8 cellular contexts compared by ENCODE assay signal in the genomic region with DNA sequence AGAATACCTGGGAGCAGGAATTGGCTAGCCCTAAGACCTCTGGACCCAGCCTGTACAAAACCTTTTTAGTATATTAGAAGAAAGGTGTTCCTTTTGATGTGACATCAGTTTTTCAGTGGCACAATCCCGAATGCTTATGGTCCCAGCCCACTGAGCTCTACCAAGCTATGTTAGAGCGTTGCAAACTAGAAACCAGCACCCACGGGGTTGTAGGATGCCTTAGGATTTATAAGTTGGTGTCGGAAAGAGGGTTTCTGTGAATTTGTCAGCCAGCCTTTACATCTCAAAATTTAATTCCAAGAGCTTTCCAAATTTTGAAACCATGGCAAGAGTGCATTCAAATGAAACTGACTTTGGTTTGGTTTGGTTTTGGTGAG. TPM values are rescaled to one million over a fixed set of nuclear protein-coding genes. Genes with fewer than 3 reads are reported as not detected.
DNase-seq lines count a peak whose midpoint lies in the region; ATAC-seq, FAIRE-seq and TF ChIP-seq lines count a peak whose summit lies in the region.

No MANE protein-coding gene starts in this region.

- H3K27me3 ChIP-seq in BLaER1 (no peaks in the 10 kb centered on the region), HL-60 (ENCODE audit: insufficient read depth, poor library complexity, severe bottlenecking) (no peaks in the 10 kb centered on the region), bronchial epithelial cell (ENCODE audit: control insufficient read depth, insufficient read depth, low read length) (no peaks in the 10 kb centered on the region), mononuclear cell (ENCODE audit: insufficient read depth, low read length) (peaks cover 5% of the 10 kb centered on the region)

- no peak for FAIRE-seq in bronchial epithelial cell (lab: Jason Lieb, UNC)

- H3K36me3 ChIP-seq in BLaER1 (peaks cover 16% of the 10 kb centered on the region), bronchial epithelial cell (ENCODE audit: control insufficient read depth, insufficient read depth, low read length) (no peaks in the 10 kb centered on the region)

- H4K20me1 ChIP-seq in BLaER1: peaks cover 30% of the 10 kb centered on the region; the same call in 1 of the 2 replicates

- TF ChIP-seq CTCF in HL-60 (IDR thresholded peaks at IDR 0.05; ENCODE audit: insufficient read depth, low read length) (no peak), bronchial epithelial cell (IDR thresholded peaks at IDR 0.05; ENCODE audit: insufficient read depth, low read length, severe bottlenecking) (no peak)

- ATAC-seq in GM21381 (IDR thresholded peaks at IDR 0.05; ENCODE audit: unreplicated experiment): peak; percentile 8

- H3K4me1 ChIP-seq in BLaER1 (peaks cover 28% of the 10 kb centered on the region), mononuclear cell (ENCODE audit: insufficient read depth, low read length) (peaks cover 10% of the 10 kb centered on the region)

- peak overlapping the region; percentile 85 for H3K4me2 ChIP-seq in BLaER1

- no peak overlapping the region for H3K27ac ChIP-seq in BLaER1
- H3K27ac ChIP-seq in HL-60 (replicated peaks): no peak overlapping the region

- H3K9ac ChIP-seq in BLaER1: peak overlapping the region; percentile 91

- DNase-seq in HL-60 (ENCODE audit: low read depth in 1 of 2, low spot score in 1 of 2) (no peak), bronchial epithelial cell (ENCODE audit: low read depth) (no peak), H4 (ENCODE audit: low spot score) (no peak), NCI-H2196 (lab: John Stamatoyannopoulos, UW; ENCODE audit: unreplicated experiment) (no peak), kidney glomerular epithelial cell (lab: John Stamatoyannopoulos, UW) (no peak)

- H3K4me3 ChIP-seq in BLaER1 (peak overlapping the region; percentile 95), HL-60 (replicated peaks; ENCODE audit: insufficient read depth, low read length) (peak overlapping the region; percentile 98), bronchial epithelial cell (ENCODE audit: low read depth, low read length) (peak overlapping the region; percentile 86), mononuclear cell (ENCODE audit: low read length) (peak overlapping the region; percentile 68)

- H3K9me3 ChIP-seq in BLaER1 (no peaks in the 10 kb centered on the region), mononuclear cell (ENCODE audit: low read depth, low read length) (no peaks in the 10 kb centered on the region)

RNA-seq across cellular contexts. Expression of a gene that starts 0.5 kb away (rescaled TPM):
- total RNA-seq in bronchial epithelial cell (127 and 157 TPM in 2 replicates), mononuclear cell (40.6 TPM)
- total RNA-seq in H4 (2014; rRNA removed; shearing (Covaris generic)): 137 and 169 TPM in 2 replicates

RNA-seq across cellular contexts. Expression of a gene that starts 41.1 kb away (rescaled TPM):
- total RNA-seq in bronchial epithelial cell (not detected in 2 replicates), mononuclear cell (0.10 TPM)
- not detected in 2 replicates for total RNA-seq in H4 (2014; rRNA removed; shearing (Covaris generic))
